21 cellular contexts compared by ENCODE assay signal in the genomic region with DNA sequence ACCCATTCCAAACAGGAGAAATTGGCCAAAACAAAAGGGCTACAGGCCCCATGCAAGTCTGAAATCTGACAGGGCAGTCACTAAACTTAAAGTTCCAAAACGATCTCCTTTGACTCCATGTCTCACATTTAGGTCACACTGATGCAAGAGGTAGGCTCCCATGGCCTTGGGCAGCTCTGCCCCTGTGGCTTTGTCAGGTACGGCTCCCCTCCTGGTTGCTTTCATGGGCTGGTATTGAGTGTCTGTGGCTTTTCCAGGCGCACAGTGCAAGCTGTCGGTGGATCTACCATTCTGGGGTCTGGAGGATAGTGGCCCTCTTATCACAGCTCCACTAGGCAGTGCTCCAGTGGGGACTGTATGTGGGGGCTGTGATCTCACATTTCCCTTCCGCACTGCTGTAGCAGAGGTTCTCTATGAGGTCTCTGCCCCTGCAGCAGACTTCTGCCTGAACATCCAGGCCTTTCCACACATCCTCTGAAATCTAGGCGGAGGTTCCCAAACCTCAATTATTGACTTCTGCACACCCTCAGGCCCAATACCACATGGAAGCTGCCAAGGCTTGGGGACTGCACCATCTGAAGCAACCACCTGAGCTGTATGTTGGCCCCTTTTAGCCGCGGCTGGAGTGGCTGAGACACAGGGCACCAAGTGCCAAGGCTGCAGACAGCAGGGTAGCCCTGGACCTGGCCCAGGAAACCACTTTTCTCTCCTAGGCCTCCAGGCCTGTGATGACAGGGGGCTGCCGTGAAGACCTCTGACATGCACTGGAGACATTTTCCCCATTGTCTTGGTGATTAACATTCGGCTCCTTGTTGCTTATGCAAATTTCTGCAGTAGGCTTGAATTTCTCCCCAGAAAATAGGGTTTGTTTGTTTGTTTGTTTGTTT. TPM values are rescaled to one million over a fixed set of nuclear protein-coding genes. Genes with fewer than 3 reads are reported as not detected.
DNase-seq lines count a peak whose midpoint lies in the region; ATAC-seq, FAIRE-seq and TF ChIP-seq lines count a peak whose summit lies in the region.
"Had no signal": no experiment of that assay in that cellular context is flagged by ENCODE, and none has a peak within 500 bp of the region (broad histone marks: within the 10 kb centered on the region; RNA-seq: fewer than 3 reads in every experiment).

No MANE protein-coding gene starts in this region.

- H3K4me3 Mint-ChIP-seq in WTC11, result no peak overlapping the region
- no peak overlapping the region for H3K4me3 Mint-ChIP-seq in stimulated activated naive CD8-positive, alpha-beta T cell treated with anti-CD3 and anti-CD28 coated beads, Interleukin-15, amount 100 ng/mL, for 72 hours
- H3K4me3 Mint-ChIP-seq: B cell; CD4-positive, alpha-beta T cell; CD8-positive, alpha-beta T cell had no signal

- H3K4me1 Mint-ChIP-seq in WTC11, result peaks cover 6% of the 10 kb centered on the region
- H3K4me1 Mint-ChIP-seq in stimulated activated naive CD8-positive, alpha-beta T cell treated with anti-CD3 and anti-CD28 coated beads, Interleukin-15, amount 100 ng/mL, for 72 hours, result no peaks in the 10 kb centered on the region
- H3K4me1 Mint-ChIP-seq: B cell had no signal

- H3K9me3 ChIP-seq in right atrium auricular region, result peaks cover 0 to 4% of the 10 kb centered on the region in 2 donors
- H3K9me3 ChIP-seq: A549 had no signal

- no peak overlapping the region for H3K27ac ChIP-seq in right atrium auricular region
- H3K27ac ChIP-seq: 22Rv1; A549; BLaER1 treated with 17β-estradiol and CSF1 and Interleukin-3, amounts not matched to agents 10 nM and 100 nM; C4-2B had no signal

- FAIRE-seq in urothelium cell line (lab: Jason Lieb, UNC), result peak; percentile 53
- FAIRE-seq: A549, G401.6, GM12891 had no signal

- ATAC-seq in left cardiac atrium (no peak), WTC11 (no peak)
- ATAC-seq in stimulated activated naive CD8-positive, alpha-beta T cell treated with anti-CD3 and anti-CD28 coated beads, Interleukin-15, amount 100 ng/mL, for 72 hours, result no peak
- ATAC-seq: A549; CD8-positive, alpha-beta T cell had no signal

- peaks cover 32% of the 10 kb centered on the region for H3K9me3 Mint-ChIP-seq in WTC11
- H3K9me3 Mint-ChIP-seq in stimulated activated naive CD8-positive, alpha-beta T cell treated with anti-CD3 and anti-CD28 coated beads, Interleukin-15, amount 100 ng/mL, for 72 hours, result peaks cover 5 to 22% of the 10 kb centered on the region in 2 donors

- no peaks in the 10 kb centered on the region for H3K36me3 ChIP-seq in right atrium auricular region
- H3K36me3 ChIP-seq: BLaER1 treated with 17β-estradiol and CSF1 and Interleukin-3, amounts not matched to agents 10 nM and 100 nM had no signal

- peak; percentile 48 for DNase-seq in right atrium auricular region (ENCODE audit: low spot score)
- DNase-seq in left cardiac atrium, result no peak
- DNase-seq in WTC11 (ENCODE audit: low spot score), result no peak
- DNase-seq in islet precursor cell, result peak; percentile 29
- DNase-seq in urothelium cell line (ENCODE audit: low spot score), result no peak
- DNase-seq in erythroblast (lab: John Stamatoyannopoulos, UW), result no peak
- no peak for DNase-seq in stimulated activated naive CD8-positive, alpha-beta T cell treated with anti-CD3 and anti-CD28 coated beads, Interleukin-15, amount 100 ng/mL, for 72 hours
- DNase-seq in SIG-M5 (lab: John Stamatoyannopoulos, UW), result no peak
- DNase-seq: AML-193; CD4-positive, alpha-beta T cell; CD8-positive, alpha-beta T cell; COR-L47; DMS79 treated with DMSO at 0.1 percent for 48 hours; GF-D8 had no signal

- intact Hi-C loops in left cardiac atrium (cut with DNase I), result no loop called here

- TF ChIP-seq CTCF in right atrium auricular region (IDR thresholded peaks at IDR 0.05) (no peak), WTC11 (IDR thresholded peaks at IDR 0.05) (no peak)

- no peaks in the 10 kb centered on the region for H3K4me1 ChIP-seq in right atrium auricular region
- H3K4me1 ChIP-seq: A549; BLaER1 treated with 17β-estradiol and CSF1 and Interleukin-3, amounts not matched to agents 10 nM and 100 nM had no signal

- no peak for TF ChIP-seq POLR2A in erythroblast (IDR thresholded peaks at IDR 0.05; ENCODE audit: low read length)

- H3K27me3 Mint-ChIP-seq in WTC11 (ENCODE audit: low read depth), result no peaks in the 10 kb centered on the region; the same call in 1 of the 2 replicates
- peaks cover 37% of the 10 kb centered on the region for H3K27me3 Mint-ChIP-seq in stimulated activated naive CD8-positive, alpha-beta T cell treated with anti-CD3 and anti-CD28 coated beads, Interleukin-15, amount 100 ng/mL, for 72 hours

- peaks cover 12% of the 10 kb centered on the region for H3K36me3 Mint-ChIP-seq in WTC11
- H3K36me3 Mint-ChIP-seq: CD8-positive, alpha-beta T cell had no signal

- H3K27me3 ChIP-seq in right atrium auricular region, result no peaks in the 10 kb centered on the region
- H3K27me3 ChIP-seq: BLaER1 treated with 17β-estradiol and CSF1 and Interleukin-3, amounts not matched to agents 10 nM and 100 nM had no signal

- CTCF ChIA-PET in WTC11 (lab: Charles Lee), result no interaction called here

- H3K4me3 ChIP-seq in right atrium auricular region, result no peak overlapping the region
- H3K4me3 ChIP-seq: A549; BLaER1 treated with 17β-estradiol and CSF1 and Interleukin-3, amounts not matched to agents 10 nM and 100 nM had no signal

- no peak overlapping the region for H3K27ac Mint-ChIP-seq in WTC11
- no peak overlapping the region for H3K27ac Mint-ChIP-seq in stimulated activated naive CD8-positive, alpha-beta T cell treated with anti-CD3 and anti-CD28 coated beads, Interleukin-15, amount 100 ng/mL, for 72 hours
- H3K27ac Mint-ChIP-seq: B cell; CD4-positive, alpha-beta T cell; CD8-positive, alpha-beta T cell had no signal

- POLR2A ChIA-PET in WTC11 (lab: Charles Lee), result no interaction called here

TF ChIP-seq in WTC11, 78 proteins besides CTCF, POLR2A, EP300 and RAD21:
- TF ChIP-seq, protein P1, sequence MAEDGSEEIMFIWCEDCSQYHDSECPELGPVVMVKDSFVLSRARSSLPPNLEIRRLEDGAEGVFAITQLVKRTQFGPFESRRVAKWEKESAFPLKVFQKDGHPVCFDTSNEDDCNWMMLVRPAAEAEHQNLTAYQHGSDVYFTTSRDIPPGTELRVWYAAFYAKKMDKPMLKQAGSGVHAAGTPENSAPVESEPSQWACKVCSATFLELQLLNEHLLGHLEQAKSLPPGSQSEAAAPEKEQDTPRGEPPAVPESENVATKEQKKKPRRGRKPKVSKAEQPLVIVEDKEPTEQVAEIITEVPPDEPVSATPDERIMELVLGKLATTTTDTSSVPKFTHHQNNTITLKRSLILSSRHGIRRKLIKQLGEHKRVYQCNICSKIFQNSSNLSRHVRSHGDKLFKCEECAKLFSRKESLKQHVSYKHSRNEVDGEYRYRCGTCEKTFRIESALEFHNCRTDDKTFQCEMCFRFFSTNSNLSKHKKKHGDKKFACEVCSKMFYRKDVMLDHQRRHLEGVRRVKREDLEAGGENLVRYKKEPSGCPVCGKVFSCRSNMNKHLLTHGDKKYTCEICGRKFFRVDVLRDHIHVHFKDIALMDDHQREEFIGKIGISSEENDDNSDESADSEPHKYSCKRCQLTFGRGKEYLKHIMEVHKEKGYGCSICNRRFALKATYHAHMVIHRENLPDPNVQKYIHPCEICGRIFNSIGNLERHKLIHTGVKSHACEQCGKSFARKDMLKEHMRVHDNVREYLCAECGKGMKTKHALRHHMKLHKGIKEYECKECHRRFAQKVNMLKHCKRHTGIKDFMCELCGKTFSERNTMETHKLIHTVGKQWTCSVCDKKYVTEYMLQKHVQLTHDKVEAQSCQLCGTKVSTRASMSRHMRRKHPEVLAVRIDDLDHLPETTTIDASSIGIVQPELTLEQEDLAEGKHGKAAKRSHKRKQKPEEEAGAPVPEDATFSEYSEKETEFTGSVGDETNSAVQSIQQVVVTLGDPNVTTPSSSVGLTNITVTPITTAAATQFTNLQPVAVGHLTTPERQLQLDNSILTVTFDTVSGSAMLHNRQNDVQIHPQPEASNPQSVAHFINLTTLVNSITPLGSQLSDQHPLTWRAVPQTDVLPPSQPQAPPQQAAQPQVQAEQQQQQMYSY (CRISPR knock-in tag; IDR thresholded peaks at IDR 0.05), result no peak
- peak; percentile 99 for TF ChIP-seq ZNF416 (CRISPR knock-in tag; IDR thresholded peaks at IDR 0.05)

RNA-seq across cellular contexts. Expression of a gene that starts 28.7 kb away (rescaled TPM):
- 1 to 10 TPM; 1.9 to 2.8 TPM for total RNA-seq in right atrium auricular region
- 1 to 10 TPM; 3.9 to 4.1 TPM for total RNA-seq in left cardiac atrium
- 13.0 to 14.4 TPM (median 13.6 TPM) in 3 replicates for total RNA-seq in WTC11 (2021)
- total RNA-seq: B cell had no signal

Comparison
In these comparisons a context has a peak if more than half of its experiments do, and no peak if none do; other contexts are left out.
1. DNase-seq: peak in right atrium auricular region (single experiment) and islet precursor cell (single experiment); none in left cardiac atrium (single experiment), WTC11 (single experiment), urothelium cell line (single experiment), erythroblast (0 of 2), stimulated activated naive CD8-positive, alpha-beta T cell treated with anti-CD3 and anti-CD28 coated beads, Interleukin-15, amount 100 ng/mL, for 72 hours (0 of 2) and SIG-M5 (single experiment).